Comparison of ENCODE assay signal across 8 cellular contexts in the genomic region with DNA sequence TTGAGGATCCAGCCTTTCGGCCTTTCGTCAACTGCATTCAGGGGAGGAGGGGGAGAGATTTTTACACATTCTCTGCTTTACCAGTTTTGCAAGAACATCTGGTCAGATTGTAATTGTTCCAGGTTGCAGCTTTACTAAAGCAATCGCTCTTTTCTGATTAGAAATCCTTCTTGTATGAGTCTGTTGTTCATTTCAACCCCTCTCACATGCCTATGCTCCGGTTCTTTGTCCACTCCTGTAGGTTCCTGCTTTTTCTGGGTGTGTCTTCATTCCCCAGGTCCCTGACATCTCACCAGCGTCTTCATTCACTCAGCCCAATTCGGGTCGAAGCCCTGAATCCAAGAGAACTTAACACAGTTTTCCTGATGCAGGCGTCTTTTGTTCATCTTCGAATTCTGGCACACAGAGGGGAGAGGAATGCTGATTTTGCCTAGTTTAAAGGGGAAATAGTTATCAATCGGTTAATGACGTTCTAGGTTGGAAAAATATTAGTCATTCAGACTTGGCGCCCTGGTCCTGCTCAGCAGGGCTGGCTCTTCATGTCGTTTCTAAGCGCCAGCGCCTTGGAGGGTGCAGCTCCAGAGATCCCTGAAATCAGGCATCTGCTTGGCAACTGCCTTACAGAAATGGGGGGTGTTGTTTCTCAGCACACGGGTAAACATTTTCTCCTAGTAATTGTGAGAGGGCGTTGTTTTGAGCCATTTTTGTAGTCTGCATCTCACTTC. TPM values are rescaled to one million over a fixed set of nuclear protein-coding genes. Genes with fewer than 3 reads are reported as not detected.
DNase-seq lines count a peak whose midpoint lies in the region; ATAC-seq and TF ChIP-seq lines count a peak whose summit lies in the region.

No MANE protein-coding gene starts in this region.

- H3K36me3 ChIP-seq in colonic mucosa (no peaks in the 10 kb centered on the region), mucosa of rectum (ENCODE audit: control insufficient read depth in 2 of 2, insufficient read depth in 2 of 2, low read length in 2 of 2) (no peaks in the 10 kb centered on the region)

- H3K4me1 ChIP-seq in colonic mucosa = no peaks in the 10 kb centered on the region
- H3K4me1 ChIP-seq in mucosa of rectum (ENCODE audit: control insufficient read depth in 2 of 2, insufficient read depth in 2 of 2, low read length in 2 of 2) = peaks cover 11 to 13% of the 10 kb centered on the region in 2 donors

- ATAC-seq in stimulated activated naive CD8-positive, alpha-beta T cell treated with anti-CD3 and anti-CD28 coated beads, Interleukin-15, Interleukin-2, amounts not matched to agents 100 U/mL and 50 U/mL, for 24 hours = no peak
- ATAC-seq in GM18868 (IDR thresholded peaks at IDR 0.05; ENCODE audit: unreplicated experiment) = no peak
- ATAC-seq in HG03196 (IDR thresholded peaks at IDR 0.05; ENCODE audit: unreplicated experiment) = no peak

- H3K4me3 Mint-ChIP-seq in stimulated activated naive CD8-positive, alpha-beta T cell treated with anti-CD3 and anti-CD28 coated beads, Interleukin-15, Interleukin-2, amounts not matched to agents 100 ng/mL and 50 ng/mL, for 24 hours = peak overlapping the region; percentile 76

- H3K27ac Mint-ChIP-seq in stimulated activated naive CD8-positive, alpha-beta T cell treated with anti-CD3 and anti-CD28 coated beads, Interleukin-15, Interleukin-2, amounts not matched to agents 100 ng/mL and 50 ng/mL, for 24 hours = peak overlapping the region; percentile 86

- H3K27ac ChIP-seq in colonic mucosa = no peak overlapping the region
- peak overlapping the region; percentile 60 to 68 for H3K27ac ChIP-seq in mucosa of rectum (ENCODE audit: low read depth in 2 of 2, low read length in 2 of 2)

- peaks cover 21% of the 10 kb centered on the region for H3K4me1 Mint-ChIP-seq in stimulated activated naive CD8-positive, alpha-beta T cell treated with anti-CD3 and anti-CD28 coated beads, Interleukin-15, Interleukin-2, amounts not matched to agents 100 ng/mL and 50 ng/mL, for 24 hours (ENCODE audit: low read depth)

- peak overlapping the region in 1 of 2 donors; percentile 68 for H3K9ac ChIP-seq in colonic mucosa (ENCODE audit: low read depth in 2 of 2, low read length in 2 of 2)
- H3K9ac ChIP-seq in mucosa of rectum (ENCODE audit: low read depth in 1 of 2, low read length in 2 of 2) = peak overlapping the region in 1 of 2 donors; percentile 76

- intact Hi-C loops in colonic mucosa (cut with DNase I) = loop anchor here (5.0 to 10.0 kb wide), 2 partner anchors 229 to 311 kb away; a partner anchor contains a TSS

- H3K27me3 ChIP-seq in colonic mucosa (no peaks in the 10 kb centered on the region), mucosa of rectum (ENCODE audit: control insufficient read depth in 2 of 2, insufficient read depth in 2 of 2, low read length in 2 of 2) (no peaks in the 10 kb centered on the region)

- peak overlapping the region; percentile 57 for H3K4me3 ChIP-seq in colonic mucosa
- H3K4me3 ChIP-seq in mucosa of rectum (ENCODE audit: low read length in 2 of 2) = peak overlapping the region; percentile 65 to 78

- no peaks in the 10 kb centered on the region for H3K9me3 Mint-ChIP-seq in stimulated activated naive CD8-positive, alpha-beta T cell treated with anti-CD3 and anti-CD28 coated beads, Interleukin-15, Interleukin-2, amounts not matched to agents 100 ng/mL and 50 ng/mL, for 24 hours

- no peak for DNase-seq in stimulated activated naive CD8-positive, alpha-beta T cell treated with anti-CD3 and anti-CD28 coated beads, Interleukin-15, Interleukin-2, amounts not matched to agents 100 U/mL and 50 U/mL, for 24 hours
- DNase-seq in colonic mucosa = no peak
- no peak for DNase-seq in GM20000 (ENCODE audit: low spot score)
- no peak for DNase-seq in NCI-H2029 (lab: John Stamatoyannopoulos, UW)

- no peaks in the 10 kb centered on the region for H3K36me3 Mint-ChIP-seq in stimulated activated naive CD8-positive, alpha-beta T cell treated with anti-CD3 and anti-CD28 coated beads, Interleukin-15, Interleukin-2, amounts not matched to agents 100 ng/mL and 50 ng/mL, for 24 hours (ENCODE audit: low read depth)

- TF ChIP-seq CTCF in colonic mucosa (IDR thresholded peaks at IDR 0.05) (no peak), GM20000 (IDR thresholded peaks at IDR 0.05; ENCODE audit: extremely low read depth, missing control alignments) (no peak)

- H3K9me3 ChIP-seq in colonic mucosa = no peaks in the 10 kb centered on the region
- no peaks in the 10 kb centered on the region for H3K9me3 ChIP-seq in mucosa of rectum (ENCODE audit: control insufficient read depth in 2 of 2, low read length in 2 of 2)

- H3K27me3 Mint-ChIP-seq in stimulated activated naive CD8-positive, alpha-beta T cell treated with anti-CD3 and anti-CD28 coated beads, Interleukin-15, Interleukin-2, amounts not matched to agents 100 ng/mL and 50 ng/mL, for 24 hours = no peaks in the 10 kb centered on the region

RNA-seq across cellular contexts. Expression of a gene that starts 1.1 kb away (rescaled TPM):
- total RNA-seq in colonic mucosa = 10 to 100 TPM in 1 of 2 donors, 1 to 10 TPM in 1; 8.1 to 16.0 TPM
